ENCODE assay signal across 17 cellular contexts in the genomic region with DNA sequence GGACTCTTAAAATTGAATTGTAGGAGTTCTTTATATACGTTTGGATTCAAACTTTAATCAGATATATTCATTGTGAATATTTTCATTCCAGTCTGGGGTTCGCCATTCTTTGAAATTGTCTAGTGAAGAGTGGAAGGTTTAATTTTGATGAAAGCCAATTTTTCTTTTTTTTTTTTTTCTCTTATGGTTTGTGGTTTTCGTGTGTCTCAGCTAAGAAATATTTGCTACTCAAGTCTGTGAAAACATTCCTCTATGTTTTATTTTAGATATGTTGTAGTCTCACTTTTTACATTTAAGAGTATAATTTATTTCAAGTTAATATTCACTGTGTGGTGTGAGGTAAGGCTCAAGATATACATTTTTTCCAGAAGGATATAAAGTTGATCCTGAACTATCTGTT.
DNase-seq lines count a peak whose midpoint lies in the region; ATAC-seq and FAIRE-seq lines count a peak whose summit lies in the region.
"Had no signal": no experiment of that assay in that cellular context is flagged by ENCODE, and none has a peak within 500 bp of the region (broad histone marks: within the 10 kb centered on the region; RNA-seq: fewer than 3 reads in every experiment).

No MANE protein-coding gene starts in this region.

- 82 to 89% (median 85%) methylated on average over 3 of the region's 3 CpGs for WGBS in small intestine, 3 donors

- H3K4me1 ChIP-seq in small intestine (ENCODE audit: control insufficient read depth in 2 of 2, insufficient read depth in 1 of 2, low read depth in 1 of 2, low read length in 1 of 2) (no peaks in the 10 kb centered on the region), SJCRH30 (no peaks in the 10 kb centered on the region)

- FAIRE-seq in TTC549 (lab: Jason Lieb, UNC) (peak; percentile 9), small intestine (lab: Jason Lieb, UNC) (no peak)
- FAIRE-seq: HTR-8/SVneo had no signal

- H3K9me3 ChIP-seq in small intestine (ENCODE audit: control insufficient read depth, low read depth) = no peaks in the 10 kb centered on the region
- H3K9me3 ChIP-seq in SJCRH30 (replicated peaks) = no peaks in the 10 kb centered on the region

- H3K36me3 ChIP-seq in small intestine (ENCODE audit: control insufficient read depth in 2 of 2, insufficient read depth in 2 of 2, low read length in 2 of 2) (no peaks in the 10 kb centered on the region), SJCRH30 (no peaks in the 10 kb centered on the region)

- no peak overlapping the region for H3K4me3 ChIP-seq in small intestine (ENCODE audit: low read depth in 1 of 2, low read length in 2 of 2)
- no peak overlapping the region for H3K4me3 ChIP-seq in SJCRH30

- no peak for ATAC-seq in GM19351 (IDR thresholded peaks at IDR 0.05; ENCODE audit: unreplicated experiment)
- ATAC-seq: SK-N-SH treated with all-trans-retinoic acid at 6 μM for 48 hours had no signal

- DNase-seq in AG08395 (ENCODE audit: low spot score) (peak; percentile 4), HT1080 (ENCODE audit: low read depth) (peak; percentile 16), fibroblast of peridontal ligament (ENCODE audit: extremely low read depth) (peak; percentile 67), small intestine (no peak), caudate nucleus (lab: John Stamatoyannopoulos, UW) (no peak), SJCRH30 (no peak)
- DNase-seq: C1 segment of cervical spinal cord, DMS 273 treated with DMSO at 0.1 percent for 48 hours, H7, NCI-H187, NCI-H82, SHP77 had no signal

- H3K27me3 ChIP-seq in small intestine (ENCODE audit: control insufficient read depth in 2 of 2, insufficient read depth in 2 of 2, low read length in 2 of 2) (no peaks in the 10 kb centered on the region), SJCRH30 (no peaks in the 10 kb centered on the region)

- H3K27ac ChIP-seq in small intestine (ENCODE audit: low read depth in 1 of 2, low read length in 1 of 2) (no peak overlapping the region), caudate nucleus (ENCODE audit: low read depth, low read length) (no peak overlapping the region), SJCRH30 (no peak overlapping the region)
- H3K27ac ChIP-seq: 22Rv1 had no signal

Comparison
In these comparisons a context has a peak if more than half of its experiments do, and no peak if none do; other contexts are left out.
1. DNase-seq: peak in AG08395 (single experiment), HT1080 (single experiment) and fibroblast of peridontal ligament (single experiment); none in small intestine (single experiment), caudate nucleus (0 of 61) and SJCRH30 (0 of 2).